Comparison of ENCODE assay signal across 28 cellular contexts in the genomic region with DNA sequence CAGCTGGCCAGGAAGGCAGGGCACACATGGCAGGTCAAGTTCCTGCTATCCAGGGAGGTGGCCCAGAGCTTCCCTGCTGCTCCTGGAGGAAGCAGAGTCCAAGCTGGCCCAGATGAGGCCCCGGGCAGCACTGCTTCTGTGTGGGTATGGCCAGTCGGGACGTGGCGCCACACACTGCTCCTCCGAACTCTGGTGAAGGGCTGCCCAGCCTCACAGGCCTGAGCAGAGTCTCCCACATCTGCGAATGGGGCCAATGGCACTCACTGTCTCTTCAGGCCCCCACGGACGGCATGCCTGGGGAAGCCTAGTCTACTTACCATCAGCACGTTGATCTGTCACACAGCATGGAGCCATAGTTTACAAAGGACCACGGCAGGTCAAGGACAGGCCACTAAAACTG. TPM values are rescaled to one million over a fixed set of nuclear protein-coding genes. Genes with fewer than 3 reads are reported as not detected.
DNase-seq lines count a peak whose midpoint lies in the region; ATAC-seq lines count a peak whose summit lies in the region.
"Had no signal": no experiment of that assay in that cellular context is flagged by ENCODE, and none has a peak within 500 bp of the region (broad histone marks: within the 10 kb centered on the region; RNA-seq: fewer than 3 reads in every experiment).

No MANE protein-coding gene starts in this region.

- no peaks in the 10 kb centered on the region for H3K9me3 Mint-ChIP-seq in activated naive CD4-positive, alpha-beta T cell treated with anti-CD3 and anti-CD28 coated beads for 36 hours
- no peaks in the 10 kb centered on the region for H3K9me3 Mint-ChIP-seq in dendritic cell treated with granulocyte-macrophage colony-stimulating factor and Interleukin-4, amounts not matched to agents 40 ng/mL and 50 ng/mL, for 4 days
- H3K9me3 Mint-ChIP-seq: activated CD4-positive, alpha-beta memory T cell treated with anti-CD3 and anti-CD28 coated beads, Interleukin-2, amount 10 ng/mL, durations not matched to agents 7 days and 5 days; CD4-positive, alpha-beta memory T cell; mesothelial cell of epicardium; naive thymus-derived CD8-positive, alpha-beta T cell; stimulated activated naive CD8-positive, alpha-beta T cell treated with anti-CD3 and anti-CD28 coated beads, Interleukin-15, Interleukin-2, amounts not matched to agents 100 ng/mL and 50 ng/mL, for 24 hours; type B pancreatic cell had no signal

- H2BK5ac ChIP-seq in mesenchymal stem cell (ENCODE audit: low read depth, low read length, poor library complexity, severe bottlenecking) = no peak overlapping the region

- H4K8ac ChIP-seq in mesenchymal stem cell (ENCODE audit: low read length) = no peak overlapping the region

- CTCF ChIA-PET in activated naive CD4-positive, alpha-beta T cell treated with anti-CD3 and anti-CD28 coated beads for 36 hours (lab: Charles Lee) = no interaction called here

- H3K4me3 ChIP-seq in mesenchymal stem cell (ENCODE audit: insufficient read depth in 1 of 2, low read depth in 1 of 2, low read length in 2 of 2) (no peak overlapping the region), SJCRH30 (no peak overlapping the region)
- H3K4me3 ChIP-seq: PC-9, SJSA1 had no signal

- ATAC-seq in HG02852 (IDR thresholded peaks at IDR 0.05; ENCODE audit: unreplicated experiment) = no peak
- no peak for ATAC-seq in HG03565 (IDR thresholded peaks at IDR 0.05; ENCODE audit: unreplicated experiment)
- ATAC-seq: activated CD4-positive, CD25-positive, alpha-beta regulatory T cell treated with anti-CD3 and anti-CD28 coated beads, Interleukin-2, amount 50 U/mL, for 24 hours; naive thymus-derived CD8-positive, alpha-beta T cell had no signal

- DNase-seq in activated naive CD4-positive, alpha-beta T cell treated with anti-CD3 and anti-CD28 coated beads for 36 hours = no peak
- DNase-seq in activated naive CD4-positive, alpha-beta T cell treated with anti-CD3 and anti-CD28 coated beads, Interleukin-2, amount 50 U/mL, for 16 hours = no peak
- DNase-seq in mesenchymal stem cell (no peak), substantia nigra (lab: John Stamatoyannopoulos, UW) (no peak), SJCRH30 (no peak)
- DNase-seq: 8988T; activated CD4-positive, alpha-beta memory T cell treated with anti-CD3 and anti-CD28 coated beads, Interleukin-2, amount 10 ng/mL, durations not matched to agents 7 days and 5 days; caudate nucleus; CD4-positive, alpha-beta memory T cell; KG1; MM.1S; naive thymus-derived CD8-positive, alpha-beta T cell; NCI-H510A treated with DMSO at 0.1 percent for 48 hours; PC-9; retina had no signal

- H2BK15ac ChIP-seq in mesenchymal stem cell (ENCODE audit: low read depth, poor library complexity, severe bottlenecking) = no peak overlapping the region

- no peak overlapping the region for H2BK12ac ChIP-seq in mesenchymal stem cell (ENCODE audit: low read length in 2 of 2)

- H3K27ac Mint-ChIP-seq in activated naive CD4-positive, alpha-beta T cell treated with anti-CD3 and anti-CD28 coated beads for 36 hours = peak overlapping the region; percentile 5
- peak overlapping the region; percentile 14 for H3K27ac Mint-ChIP-seq in dendritic cell treated with granulocyte-macrophage colony-stimulating factor and Interleukin-4, amounts not matched to agents 40 ng/mL and 50 ng/mL, for 4 days
- H3K27ac Mint-ChIP-seq: activated CD4-positive, alpha-beta memory T cell treated with anti-CD3 and anti-CD28 coated beads, Interleukin-2, amount 10 ng/mL, durations not matched to agents 7 days and 5 days; mesothelial cell of epicardium; type B pancreatic cell had no signal

- no peaks in the 10 kb centered on the region for H3K27me3 Mint-ChIP-seq in activated naive CD4-positive, alpha-beta T cell treated with anti-CD3 and anti-CD28 coated beads for 36 hours (ENCODE audit: low read depth)
- H3K27me3 Mint-ChIP-seq in dendritic cell treated with granulocyte-macrophage colony-stimulating factor and Interleukin-4, amounts not matched to agents 40 ng/mL and 50 ng/mL, for 4 days = peaks cover under 1% of the 10 kb centered on the region
- H3K27me3 Mint-ChIP-seq: activated CD4-positive, alpha-beta memory T cell treated with anti-CD3 and anti-CD28 coated beads, Interleukin-2, amount 10 ng/mL, durations not matched to agents 7 days and 5 days; CD4-positive, alpha-beta memory T cell; naive thymus-derived CD8-positive, alpha-beta T cell; stimulated activated naive CD8-positive, alpha-beta T cell treated with anti-CD3 and anti-CD28 coated beads, Interleukin-15, Interleukin-2, amounts not matched to agents 100 ng/mL and 50 ng/mL, for 24 hours; type B pancreatic cell had no signal

- H3K79me1 ChIP-seq in mesenchymal stem cell (replicated peaks; ENCODE audit: low read length, poor library complexity, severe bottlenecking) = no peaks in the 10 kb centered on the region

- H3K27me3 ChIP-seq in mesenchymal stem cell (ENCODE audit: control insufficient read depth in 1 of 2, insufficient read depth in 1 of 2, low read length in 2 of 2) = peaks cover 0 to 23% of the 10 kb centered on the region in 2 experiments
- no peaks in the 10 kb centered on the region for H3K27me3 ChIP-seq in SJCRH30
- H3K27me3 ChIP-seq: SJSA1 had no signal

- no peak overlapping the region for H2AFZ ChIP-seq in mesenchymal stem cell (ENCODE audit: low read depth, low read length)
- H2AFZ ChIP-seq: PC-9 had no signal

- no peak overlapping the region for H3K4me2 ChIP-seq in mesenchymal stem cell (ENCODE audit: low read length, poor library complexity, severe bottlenecking)
- H3K4me2 ChIP-seq: PC-9 had no signal

- H3K9me3 ChIP-seq in mesenchymal stem cell (ENCODE audit: control insufficient read depth, low read length) = no peaks in the 10 kb centered on the region
- no peaks in the 10 kb centered on the region for H3K9me3 ChIP-seq in SJCRH30 (replicated peaks)
- H3K9me3 ChIP-seq: SJSA1 had no signal

- no peak overlapping the region for H3K14ac ChIP-seq in mesenchymal stem cell (ENCODE audit: low read length in 2 of 2)

- H3K36me3 ChIP-seq in mesenchymal stem cell (ENCODE audit: control insufficient read depth in 1 of 2, insufficient read depth in 2 of 2, low read depth in 1 of 2, low read length in 2 of 2) = peaks cover 45 to 54% of the 10 kb centered on the region in 2 experiments
- peaks cover 16% of the 10 kb centered on the region; the same call in 1 of the 2 replicates for H3K36me3 ChIP-seq in SJCRH30

- H3K4me1 ChIP-seq in mesenchymal stem cell (ENCODE audit: control insufficient read depth, insufficient read depth, low read depth, low read length) = peaks cover 36% of the 10 kb centered on the region
- no peaks in the 10 kb centered on the region for H3K4me1 ChIP-seq in SJCRH30

- intact Hi-C loops in activated naive CD4-positive, alpha-beta T cell treated with anti-CD3 and anti-CD28 coated beads for 36 hours (cut with micrococcal nuclease) = no loop called here
- intact Hi-C loops in dendritic cell treated with granulocyte-macrophage colony-stimulating factor and Interleukin-4, amounts not matched to agents 40 ng/mL and 50 ng/mL, for 4 days (cut with micrococcal nuclease) = no loop called here

- H3K27ac ChIP-seq in mesenchymal stem cell (ENCODE audit: low read length, poor library complexity, severe bottlenecking) (no peak overlapping the region), substantia nigra (ENCODE audit: low read depth, low read length, poor library complexity, severe bottlenecking) (peak overlapping the region; percentile 3), SJCRH30 (no peak overlapping the region)
- H3K27ac ChIP-seq: PC-9, SJSA1 had no signal

- H3K4ac ChIP-seq in mesenchymal stem cell (ENCODE audit: low read depth in 1 of 2, low read length in 2 of 2) = no peak overlapping the region

- H2BK120ac ChIP-seq in mesenchymal stem cell (ENCODE audit: low read depth, low read length) = no peak overlapping the region

- H3K23ac ChIP-seq in mesenchymal stem cell (ENCODE audit: low read length in 2 of 2) = no peak overlapping the region

- H4K91ac ChIP-seq in mesenchymal stem cell (ENCODE audit: low read length) = peak overlapping the region; percentile 1

- H3K36me3 Mint-ChIP-seq in activated naive CD4-positive, alpha-beta T cell treated with anti-CD3 and anti-CD28 coated beads for 36 hours (ENCODE audit: low read depth) = peaks cover 26% of the 10 kb centered on the region
- H3K36me3 Mint-ChIP-seq in dendritic cell treated with granulocyte-macrophage colony-stimulating factor and Interleukin-4, amounts not matched to agents 40 ng/mL and 50 ng/mL, for 4 days (ENCODE audit: low read depth) = peaks cover 55% of the 10 kb centered on the region

- 95% methylated on average over 10 of the region's 10 CpGs for WGBS in mesenchymal stem cell

- H3K9ac ChIP-seq in mesenchymal stem cell (ENCODE audit: low read length) = no peak overlapping the region

- H2AK5ac ChIP-seq in mesenchymal stem cell (ENCODE audit: low read length, severe bottlenecking) = no peak overlapping the region

- no peaks in the 10 kb centered on the region for H3K4me1 Mint-ChIP-seq in activated naive CD4-positive, alpha-beta T cell treated with anti-CD3 and anti-CD28 coated beads for 36 hours (ENCODE audit: low read depth)
- peaks cover 13% of the 10 kb centered on the region for H3K4me1 Mint-ChIP-seq in dendritic cell treated with granulocyte-macrophage colony-stimulating factor and Interleukin-4, amounts not matched to agents 40 ng/mL and 50 ng/mL, for 4 days (ENCODE audit: low read depth)
- H3K4me1 Mint-ChIP-seq: activated CD4-positive, alpha-beta memory T cell treated with anti-CD3 and anti-CD28 coated beads, Interleukin-2, amount 10 ng/mL, durations not matched to agents 7 days and 5 days had no signal

- no peak overlapping the region for H3K4me3 Mint-ChIP-seq in activated naive CD4-positive, alpha-beta T cell treated with anti-CD3 and anti-CD28 coated beads for 36 hours
- no peak overlapping the region for H3K4me3 Mint-ChIP-seq in dendritic cell treated with granulocyte-macrophage colony-stimulating factor and Interleukin-4, amounts not matched to agents 40 ng/mL and 50 ng/mL, for 4 days
- H3K4me3 Mint-ChIP-seq: activated CD4-positive, alpha-beta memory T cell treated with anti-CD3 and anti-CD28 coated beads, Interleukin-2, amount 10 ng/mL, durations not matched to agents 7 days and 5 days; CD4-positive, alpha-beta memory T cell; mesothelial cell of epicardium; naive thymus-derived CD8-positive, alpha-beta T cell; stimulated activated naive CD8-positive, alpha-beta T cell treated with anti-CD3 and anti-CD28 coated beads, Interleukin-15, Interleukin-2, amounts not matched to agents 100 ng/mL and 50 ng/mL, for 24 hours; type B pancreatic cell had no signal

- H3K18ac ChIP-seq in mesenchymal stem cell (ENCODE audit: low read depth in 1 of 2, low read length in 2 of 2) = peak overlapping the region in 1 of 2 experiments; percentile 15

RNA-seq across cellular contexts. Expression of a gene that starts 2.5 kb away (rescaled TPM):
- total RNA-seq in activated naive CD4-positive, alpha-beta T cell treated with anti-CD3 and anti-CD28 coated beads for 36 hours = not detected
- not detected for polyA plus RNA-seq in mesenchymal stem cell (2013, experiment 1 of 2)
- not detected for polyA plus RNA-seq in mesenchymal stem cell (2013, experiment 2 of 2)
- not detected in 2 replicates for total RNA-seq in SJCRH30 (2014; rRNA removed; shearing (Covaris generic))
- total RNA-seq: activated CD4-positive, alpha-beta memory T cell treated with anti-CD3 and anti-CD28 coated beads, Interleukin-2, amount 10 ng/mL, durations not matched to agents 7 days and 5 days; CD4-positive, alpha-beta memory T cell; dermis microvascular lymphatic vessel endothelial cell; endothelial cell of umbilical vein; HT1080; naive thymus-derived CD8-positive, alpha-beta T cell; osteocyte; SJSA1; T-helper 1 cell treated with Interleukin-12 subunit alpha and Interleukin-12 subunit beta and Interleukin-4 antibody, amounts not matched to agents 30 ng/mL and 1 ng/mL, for 36 hours had no signal
- polyA plus RNA-seq: CD4-positive, alpha-beta memory T cell; endothelial cell of umbilical vein had no signal

RNA-seq across cellular contexts. Expression of a gene that starts 49.2 kb away (rescaled TPM):
- total RNA-seq in activated naive CD4-positive, alpha-beta T cell treated with anti-CD3 and anti-CD28 coated beads for 36 hours = 10 to 100 TPM; 58.9 to 60.7 TPM
- polyA plus RNA-seq in mesenchymal stem cell (2013, experiment 1 of 2) = 34.2 TPM
- 32.4 TPM for polyA plus RNA-seq in mesenchymal stem cell (2013, experiment 2 of 2)
- total RNA-seq in SJCRH30 (2014; rRNA removed; shearing (Covaris generic)) = 26.1 and 29.3 TPM in 2 replicates
